ENCODE assay signal across 13 cellular contexts in the genomic region with DNA sequence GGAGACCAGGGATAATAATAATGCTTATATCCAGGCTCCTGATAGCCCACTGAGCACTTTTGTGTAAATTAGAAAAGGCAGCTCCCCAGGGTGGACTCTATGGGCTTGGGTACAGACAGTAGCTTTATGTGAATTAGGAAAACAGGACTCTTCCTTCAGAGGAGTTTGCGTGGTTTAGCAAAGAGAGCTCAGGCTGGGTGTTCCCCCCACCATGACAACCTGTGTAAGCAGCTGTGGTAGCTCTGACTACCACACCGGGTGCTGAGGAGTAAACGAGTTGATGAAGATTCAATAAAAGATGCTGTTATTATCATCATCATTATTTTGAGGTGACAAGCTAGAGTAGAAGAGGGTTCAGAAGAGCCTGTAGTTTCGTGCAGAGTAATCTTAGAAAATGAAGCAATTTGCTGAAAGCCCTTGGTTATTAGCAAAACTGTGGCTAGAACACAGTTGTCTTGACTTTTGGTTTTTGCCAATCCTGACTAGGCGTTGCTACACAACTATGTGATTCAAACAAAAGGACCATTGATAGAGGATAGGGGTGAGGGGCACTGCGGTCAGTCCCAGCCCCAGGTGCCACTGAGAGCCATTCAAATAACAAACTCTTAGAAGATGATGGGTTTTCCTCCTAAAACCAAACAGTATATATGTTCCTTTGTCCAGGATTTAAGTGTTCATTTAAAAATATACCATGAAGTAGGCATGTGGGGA.
"Had no signal": no experiment of that assay in that cellular context is flagged by ENCODE, and none has a peak within 500 bp of the region (broad histone marks: within the 10 kb centered on the region; RNA-seq: fewer than 3 reads in every experiment).

No MANE protein-coding gene starts in this region.

- H3K27me3 Mint-ChIP-seq: activated CD4-positive, alpha-beta T cell treated with anti-CD3 and anti-CD28 coated beads, Interleukin-2, amount 10 ng/mL, durations not matched to agents 7 days and 5 days had no signal

- H3K4me1 ChIP-seq: transverse colon had no signal

- H3K27me3 ChIP-seq: ascending aorta, gastroesophageal sphincter, heart right ventricle, right atrium auricular region, transverse colon had no signal

- DNase-seq: activated CD4-positive, alpha-beta T cell treated with anti-CD3 and anti-CD28 coated beads, Interleukin-2, amount 10 ng/mL, durations not matched to agents 7 days and 5 days; activated naive CD4-positive, alpha-beta T cell treated with Interleukin-2 at 50 U/mL for 16 hours; heart right ventricle; left colon; naive B cell; posterior cingulate gyrus; stimulated activated CD4-positive, alpha-beta T cell treated with anti-CD3 and anti-CD28 coated beads, Interleukin-4, amount 100 ng/mL, for 1 hour; stimulated activated naive B cell treated with anti-CD40 and anti-IgM and Interleukin-4, amounts not matched to agents 10 μg/mL and 1 μg/mL and 100 μg/mL, for 72 hours; transverse colon had no signal

- H3K36me3 Mint-ChIP-seq: naive B cell; stimulated activated naive B cell treated with anti-CD40 and anti-IgM and Interleukin-4, amounts not matched to agents 10 μg/mL and 1 μg/mL and 100 μg/mL, for 72 hours had no signal

- H3K4me3 ChIP-seq: ascending aorta, gastroesophageal sphincter, heart right ventricle, lung, right atrium auricular region, transverse colon had no signal

- H3K9me3 Mint-ChIP-seq: activated CD4-positive, alpha-beta T cell treated with anti-CD3 and anti-CD28 coated beads, Interleukin-2, amount 10 ng/mL, durations not matched to agents 7 days and 5 days; stimulated activated naive B cell treated with anti-CD40 and anti-IgM and Interleukin-4, amounts not matched to agents 10 μg/mL and 1 μg/mL and 100 μg/mL, for 72 hours had no signal

- H3K4me1 Mint-ChIP-seq: activated CD4-positive, alpha-beta T cell treated with anti-CD3 and anti-CD28 coated beads, Interleukin-2, amount 10 ng/mL, durations not matched to agents 7 days and 5 days; naive B cell; stimulated activated naive B cell treated with anti-CD40 and anti-IgM and Interleukin-4, amounts not matched to agents 10 μg/mL and 1 μg/mL and 100 μg/mL, for 72 hours had no signal

- H3K27ac ChIP-seq: ascending aorta, gastroesophageal sphincter, heart right ventricle, right atrium auricular region, transverse colon had no signal

- H3K36me3 ChIP-seq: ascending aorta, gastroesophageal sphincter, heart right ventricle, right atrium auricular region, transverse colon had no signal

- H3K27ac Mint-ChIP-seq: activated CD4-positive, alpha-beta T cell treated with anti-CD3 and anti-CD28 coated beads, Interleukin-2, amount 10 ng/mL, durations not matched to agents 7 days and 5 days; naive B cell; stimulated activated naive B cell treated with anti-CD40 and anti-IgM and Interleukin-4, amounts not matched to agents 10 μg/mL and 1 μg/mL and 100 μg/mL, for 72 hours had no signal

- H3K9me3 ChIP-seq: ascending aorta, gastroesophageal sphincter, heart right ventricle, right atrium auricular region, transverse colon had no signal

- H3K4me3 Mint-ChIP-seq: activated CD4-positive, alpha-beta T cell treated with anti-CD3 and anti-CD28 coated beads, Interleukin-2, amount 10 ng/mL, durations not matched to agents 7 days and 5 days; naive B cell; stimulated activated naive B cell treated with anti-CD40 and anti-IgM and Interleukin-4, amounts not matched to agents 10 μg/mL and 1 μg/mL and 100 μg/mL, for 72 hours had no signal
